ENCODE assay signal across 8 cellular contexts in genomic region chr20:63498950-63499332, GRCh38. TPM values are rescaled to one million over a fixed set of nuclear protein-coding genes. Genes with fewer than 3 reads are reported as not detected.
A peak's percentile ranks its signal among the peaks of the same experiment; 100 is the strongest.
DNase-seq lines count a peak whose midpoint lies in the region; ATAC-seq, FAIRE-seq and TF ChIP-seq lines count a peak whose summit lies in the region.

EEF1A2 (minus strand) TSS chr20:63499083; CDS start chr20:63497763, 1,320 bp downstream.

- intact Hi-C loops in prostate gland (cut with DNase I) = no loop called here

- no peak for TF ChIP-seq POLR2A in prostate gland (IDR thresholded peaks at IDR 0.05)

- H3K9me3 Mint-ChIP-seq in activated CD4-positive, alpha-beta memory T cell treated with anti-CD3 and anti-CD28 coated beads, Interleukin-2, amount 10 ng/mL, durations not matched to agents 7 days and 5 days = no peaks in the 10 kb centered on the region

- WGBS in prostate gland = 0% methylated on average over 2 of the region's 58 CpGs

- peak within 1 kb of the TSS; percentile 24 to 28 for H3K4me3 ChIP-seq in foreskin fibroblast (ENCODE audit: low read depth in 1 of 2, low read length in 2 of 2)
- H3K4me3 ChIP-seq in prostate gland = peak within 1 kb of the TSS; percentile 26 to 40

- CTCF ChIA-PET in activated CD4-positive, alpha-beta memory T cell treated with anti-CD3 and anti-CD28 coated beads, Interleukin-2, amount 10 ng/mL, durations not matched to agents 7 days and 5 days (lab: Charles Lee) = no interaction called here

- H3K27ac ChIP-seq in C4-2B (peak within 1 kb of the TSS; percentile 90), prostate gland (no peak within 1 kb of the TSS)

- no peaks in the 10 kb centered on the region for H3K36me3 ChIP-seq in prostate gland

- TF ChIP-seq CTCF in C4-2B (conservative IDR thresholded peaks at IDR 0.05) = no peak; the same call in 1 of the 2 replicates
- TF ChIP-seq CTCF in foreskin fibroblast (IDR thresholded peaks at IDR 0.05; ENCODE audit: low read depth, low read length) = no peak
- TF ChIP-seq CTCF in prostate gland (IDR thresholded peaks at IDR 0.05) = peak in 1 of 4 experiments; percentile 26

- DNase-seq in HTR-8/SVneo (ENCODE audit: insufficient read length, low spot score) = peak; percentile 75
- peak; percentile 39 for DNase-seq in activated CD4-positive, alpha-beta memory T cell treated with anti-CD3 and anti-CD28 coated beads, Interleukin-2, amount 10 ng/mL, durations not matched to agents 7 days and 5 days
- DNase-seq in foreskin fibroblast = peak in 1 of 2 donors; percentile 48
- DNase-seq in prostate gland (ENCODE audit: low spot score) = no peak
- no peak for DNase-seq in NOMO-1 treated with DMSO at 0.1 percent for 48 hours (lab: John Stamatoyannopoulos, UW; ENCODE audit: unreplicated experiment)

- no peaks in the 10 kb centered on the region for H3K9me3 ChIP-seq in prostate gland

- POLR2A ChIA-PET in activated CD4-positive, alpha-beta memory T cell treated with anti-CD3 and anti-CD28 coated beads, Interleukin-2, amount 10 ng/mL, durations not matched to agents 7 days and 5 days (lab: Charles Lee) = no interaction called here

- no peaks in the 10 kb centered on the region for H3K4me1 ChIP-seq in prostate gland (replicated peaks)

- peaks cover 2% of the 10 kb centered on the region for H3K4me1 Mint-ChIP-seq in activated CD4-positive, alpha-beta memory T cell treated with anti-CD3 and anti-CD28 coated beads, Interleukin-2, amount 10 ng/mL, durations not matched to agents 7 days and 5 days

- no peak within 1 kb of the TSS for H3K27ac Mint-ChIP-seq in activated CD4-positive, alpha-beta memory T cell treated with anti-CD3 and anti-CD28 coated beads, Interleukin-2, amount 10 ng/mL, durations not matched to agents 7 days and 5 days

- H3K27me3 Mint-ChIP-seq in activated CD4-positive, alpha-beta memory T cell treated with anti-CD3 and anti-CD28 coated beads, Interleukin-2, amount 10 ng/mL, durations not matched to agents 7 days and 5 days = peaks cover 25% of the 10 kb centered on the region

- no peaks in the 10 kb centered on the region for H3K27me3 ChIP-seq in prostate gland (replicated peaks; ENCODE audit: insufficient read depth)

- no peaks in the 10 kb centered on the region for H3K36me3 Mint-ChIP-seq in activated CD4-positive, alpha-beta memory T cell treated with anti-CD3 and anti-CD28 coated beads, Interleukin-2, amount 10 ng/mL, durations not matched to agents 7 days and 5 days (ENCODE audit: low read depth)

- no peak within 1 kb of the TSS for H3K4me3 Mint-ChIP-seq in activated CD4-positive, alpha-beta memory T cell treated with anti-CD3 and anti-CD28 coated beads, Interleukin-2, amount 10 ng/mL, durations not matched to agents 7 days and 5 days

- ATAC-seq in GM21576 (IDR thresholded peaks at IDR 0.05; ENCODE audit: unreplicated experiment) (no peak), HG02938 (IDR thresholded peaks at IDR 0.05; ENCODE audit: unreplicated experiment) (no peak)

- peak; percentile 86 for FAIRE-seq in HTR-8/SVneo (lab: Jason Lieb, UNC)

RNA-seq across cellular contexts. Expression of gene EEF1A2, which starts in this region (rescaled TPM):
- total RNA-seq in activated CD4-positive, alpha-beta memory T cell treated with anti-CD3 and anti-CD28 coated beads, Interleukin-2, amount 10 ng/mL, durations not matched to agents 7 days and 5 days = 1 to 10 TPM; 2.0 to 2.6 TPM
- total RNA-seq in prostate gland = 10 to 100 TPM; 13.4 to 20.9 TPM

Comparison
In these comparisons a context has a peak if more than half of its experiments do, and no peak if none do; other contexts are left out.
1. RNA of gene EEF1A2 (total RNA-seq): 13.4 to 20.9 TPM in prostate gland; 2.0 to 2.6 TPM in activated CD4-positive, alpha-beta memory T cell treated with anti-CD3 and anti-CD28 coated beads, Interleukin-2, amount 10 ng/mL, durations not matched to agents 7 days and 5 days; every median in the first group is over 4 times any median in the second.
2. DNase-seq: peak in HTR-8/SVneo (single experiment) and activated CD4-positive, alpha-beta memory T cell treated with anti-CD3 and anti-CD28 coated beads, Interleukin-2, amount 10 ng/mL, durations not matched to agents 7 days and 5 days (single experiment); none in prostate gland (single experiment) and NOMO-1 treated with DMSO at 0.1 percent for 48 hours (single experiment).